In genomic region chr19:45507864-45508680, GRCh38 we compare ENCODE assay signal across 8 cellular contexts. TPM values are rescaled to one million over a fixed set of nuclear protein-coding genes. Genes with fewer than 3 reads are reported as not detected.
A peak's percentile ranks its signal among the peaks of the same experiment; 100 is the strongest.
DNase-seq lines count a peak whose midpoint lies in the region; ATAC-seq and TF ChIP-seq lines count a peak whose summit lies in the region.

No MANE protein-coding gene starts in this region.

- no peaks in the 10 kb centered on the region for H3K36me3 ChIP-seq in CD4-positive, alpha-beta memory T cell (ENCODE audit: insufficient read depth, low read length)

- peak overlapping the region; percentile 87 to 97 (median 95) for H3K4me3 Mint-ChIP-seq in CD4-positive, alpha-beta memory T cell
- peak overlapping the region; percentile 91 to 98 (median 96) for H3K4me3 Mint-ChIP-seq in naive thymus-derived CD8-positive, alpha-beta T cell

- no peak for TF ChIP-seq POLR2A in erythroblast (IDR thresholded peaks at IDR 0.05; ENCODE audit: low read length)

- peak overlapping the region; percentile 95 to 97 for H3K4me3 ChIP-seq in CD4-positive, alpha-beta memory T cell (ENCODE audit: low read length in 2 of 2)
- H3K4me3 ChIP-seq in Jurkat, Clone E6-1 (ENCODE audit: low read length), result peak overlapping the region; percentile 61

- no peaks in the 10 kb centered on the region for H3K27me3 ChIP-seq in CD4-positive, alpha-beta memory T cell (ENCODE audit: insufficient read depth, low read length)

- H3K27ac ChIP-seq in CD4-positive, alpha-beta memory T cell (ENCODE audit: low read depth, low read length), result peak overlapping the region; percentile 90

- peaks cover 47% of the 10 kb centered on the region for H3K4me1 ChIP-seq in CD4-positive, alpha-beta memory T cell (ENCODE audit: insufficient read depth, low read length)

- H3K27ac Mint-ChIP-seq in CD4-positive, alpha-beta memory T cell, result peak overlapping the region; percentile 55 to 99 (median 81)
- H3K27ac Mint-ChIP-seq in naive thymus-derived CD8-positive, alpha-beta T cell, result peak overlapping the region; percentile 60 to 96 (median 93)

- H3K4me1 Mint-ChIP-seq in CD4-positive, alpha-beta memory T cell, result peaks cover 26 to 63% (median 41%) of the 10 kb centered on the region in 4 donors
- peaks cover 16 to 61% (median 48%) of the 10 kb centered on the region in 4 donors for H3K4me1 Mint-ChIP-seq in naive thymus-derived CD8-positive, alpha-beta T cell

- DNase-seq in CD4-positive, alpha-beta memory T cell, result peak in 2 of 5 donors; percentile 19 to 77
- no peak for DNase-seq in Jurkat, Clone E6-1 (ENCODE audit: low read depth, low spot score)
- DNase-seq in activated CD4-positive, alpha-beta T cell treated with anti-CD3 and anti-CD28 coated beads, Interleukin-2, amount 50 U/mL, for 48 hours, result peak; percentile 58 to 66
- DNase-seq in erythroblast (lab: John Stamatoyannopoulos, UW), result peak; percentile 49 to 58
- DNase-seq in naive thymus-derived CD8-positive, alpha-beta T cell, result peak in 4 of 10 donors; percentile 31 to 48 (median 35)
- DNase-seq in NCI-H1694 treated with DMSO at 0.1 percent for 48 hours (lab: John Stamatoyannopoulos, UW), result no peak
- DNase-seq in SW 1271 (lab: John Stamatoyannopoulos, UW), result no peak

- peaks cover 0 to 14% of the 10 kb centered on the region in 2 donors for H3K36me3 Mint-ChIP-seq in CD4-positive, alpha-beta memory T cell
- H3K36me3 Mint-ChIP-seq in naive thymus-derived CD8-positive, alpha-beta T cell, result peaks cover 0 to 14% (median 0%) of the 10 kb centered on the region in 3 donors

- no peaks in the 10 kb centered on the region for H3K27me3 Mint-ChIP-seq in CD4-positive, alpha-beta memory T cell
- H3K27me3 Mint-ChIP-seq in naive thymus-derived CD8-positive, alpha-beta T cell, result no peaks in the 10 kb centered on the region

- H3K9me3 Mint-ChIP-seq in CD4-positive, alpha-beta memory T cell, result peaks cover 0 to 2% (median 0%) of the 10 kb centered on the region in 8 donors
- H3K9me3 Mint-ChIP-seq in naive thymus-derived CD8-positive, alpha-beta T cell, result no peaks in the 10 kb centered on the region

- POLR2A ChIA-PET in CD4-positive, alpha-beta memory T cell (lab: Charles Lee; ENCODE audit: partially characterized antibody), result interaction anchor here (1.0 to 1.9 kb wide), 11 partner anchors 9 to 134 kb away, joined by 3 to 11 read pairs (median 5); partner anchors contain the start of genes OPA3, PPM1N and RTN2
- POLR2A ChIA-PET in naive thymus-derived CD8-positive, alpha-beta T cell (lab: Charles Lee), result interaction anchor here (0.6 to 2.4 kb wide), 9 partner anchors 9 to 145 kb away, joined by 3 to 13 read pairs (median 5); partner anchors contain the start of genes OPA3 and PPM1N

- no peak for ATAC-seq in naive thymus-derived CD8-positive, alpha-beta T cell
- no peak for ATAC-seq in HG02981 (IDR thresholded peaks at IDR 0.05; ENCODE audit: unreplicated experiment)

- no peaks in the 10 kb centered on the region for H3K9me3 ChIP-seq in CD4-positive, alpha-beta memory T cell (ENCODE audit: control insufficient read depth in 1 of 2, low read length in 2 of 2)

- CTCF ChIA-PET in CD4-positive, alpha-beta memory T cell (lab: Charles Lee; ENCODE audit: partially characterized antibody), result interaction anchor here (0.6 to 1.2 kb wide), 3 partner anchors 15 to 50 kb away, joined by 3 to 4 read pairs (median 3); no protein-coding TSS in a partner anchor

- intact Hi-C loops in CD4-positive, alpha-beta memory T cell (cut with micrococcal nuclease), result loop anchor here (1.0 to 2.0 kb wide), 2 partner anchors 134 to 379 kb away; partner anchors contain the start of gene IRF2BP1

RNA-seq across cellular contexts. Expression of gene VASP, which starts 0.8 kb away (rescaled TPM):
- total RNA-seq in CD4-positive, alpha-beta memory T cell, result 10 to 100 TPM; 89.8 to 92.8 TPM
- polyA plus RNA-seq in CD4-positive, alpha-beta memory T cell, result 10 to 100 TPM; 49.1 to 53.4 TPM
- polyA plus RNA-seq in Jurkat, Clone E6-1 (2012; ENCODE audit: insufficient read depth, insufficient read length), result 41.0 TPM
- total RNA-seq in naive thymus-derived CD8-positive, alpha-beta T cell, result 10 to 100 TPM; 72.0 to 72.1 TPM
- polyA plus RNA-seq in naive thymus-derived CD8-positive, alpha-beta T cell, result 10 to 100 TPM; 39.9 to 49.6 (median 49.0) TPM

RNA-seq across cellular contexts. Expression of gene PPM1N, which starts 9.8 kb away (rescaled TPM):
- 1 to 10 TPM; 5.8 to 7.9 TPM for total RNA-seq in CD4-positive, alpha-beta memory T cell
- polyA plus RNA-seq in CD4-positive, alpha-beta memory T cell, result 1 to 10 TPM; 3.7 to 4.0 TPM
- polyA plus RNA-seq in Jurkat, Clone E6-1 (2012; ENCODE audit: insufficient read depth, insufficient read length), result 2.8 TPM
- total RNA-seq in naive thymus-derived CD8-positive, alpha-beta T cell, result 10 to 100 TPM; 12.4 to 15.6 TPM
- 1 to 10 TPM; 7.2 to 8.7 (median 7.7) TPM for polyA plus RNA-seq in naive thymus-derived CD8-positive, alpha-beta T cell

RNA-seq across cellular contexts. Expression of gene RTN2, which starts 11.2 kb away (rescaled TPM):
- total RNA-seq in CD4-positive, alpha-beta memory T cell, result 1 to 10 TPM in 1 of 2 experiments, under 1 TPM in 1; 0.14 to 1.1 TPM
- under 1 TPM in 1 of 2 donors, not detected in 1; 0.48 TPM for polyA plus RNA-seq in CD4-positive, alpha-beta memory T cell
- 3.5 TPM for polyA plus RNA-seq in Jurkat, Clone E6-1 (2012; ENCODE audit: insufficient read depth, insufficient read length)
- total RNA-seq in naive thymus-derived CD8-positive, alpha-beta T cell, result 1 to 10 TPM; 1.0 to 1.8 TPM
- under 1 TPM in 2 of 3 donors, not detected in 1; 0.27 to 0.41 TPM for polyA plus RNA-seq in naive thymus-derived CD8-positive, alpha-beta T cell

RNA-seq across cellular contexts. Expression of gene FOSB, which starts 40.3 kb away (rescaled TPM):
- total RNA-seq in CD4-positive, alpha-beta memory T cell, result 1 to 10 TPM; 4.2 to 4.7 TPM
- polyA plus RNA-seq in CD4-positive, alpha-beta memory T cell, result 10 to 100 TPM; 12.5 to 17.1 TPM
- 1.1 TPM for polyA plus RNA-seq in Jurkat, Clone E6-1 (2012; ENCODE audit: insufficient read depth, insufficient read length)
- 1 to 10 TPM; 3.5 TPM for total RNA-seq in naive thymus-derived CD8-positive, alpha-beta T cell
- polyA plus RNA-seq in naive thymus-derived CD8-positive, alpha-beta T cell, result 10 to 100 TPM; 10.2 to 11.4 (median 11.0) TPM

Comparison
In these comparisons a context has a peak if more than half of its experiments do, and no peak if none do; other contexts are left out.
1. DNase-seq: peak in activated CD4-positive, alpha-beta T cell treated with anti-CD3 and anti-CD28 coated beads, Interleukin-2, amount 50 U/mL, for 48 hours (2 of 2) and erythroblast (2 of 2); none in Jurkat, Clone E6-1 (single experiment), NCI-H1694 treated with DMSO at 0.1 percent for 48 hours (single experiment) and SW 1271 (0 of 2).